ENCODE assay signal across 9 cellular contexts in genomic region chr11:839875-840617, GRCh38.
DNase-seq lines count a peak whose midpoint lies in the region; ATAC-seq and TF ChIP-seq lines count a peak whose summit lies in the region.
"Had no signal": no experiment of that assay in that cellular context is flagged by ENCODE, and none has a peak within 500 bp of the region (broad histone marks: within the 10 kb centered on the region; RNA-seq: fewer than 3 reads in every experiment).

No MANE protein-coding gene starts in this region.

- no peaks in the 10 kb centered on the region for H3F3A ChIP-seq in SU-DHL-6 (ENCODE audit: insufficient read depth)

- ATAC-seq in stimulated activated naive CD8-positive, alpha-beta T cell treated with anti-CD3 and anti-CD28 coated beads, Interleukin-15, amount 100 ng/mL, for 72 hours: no peak
- ATAC-seq in GM18870 (IDR thresholded peaks at IDR 0.05; ENCODE audit: unreplicated experiment): no peak

- H3K9me2 ChIP-seq in SU-DHL-6 (replicated peaks; ENCODE audit: insufficient read depth, low read length): no peaks in the 10 kb centered on the region

- H3K9ac ChIP-seq in SU-DHL-6 (ENCODE audit: low read length): peak overlapping the region; percentile 79; the same call in 1 of the 2 replicates

- H3K4me3 ChIP-seq in SU-DHL-6 (ENCODE audit: insufficient read depth, low read length, poor library complexity, severe bottlenecking): no peak overlapping the region

- H4K20me1 ChIP-seq in SU-DHL-6 (ENCODE audit: low read depth, low read length): peaks cover 6% of the 10 kb centered on the region; the same call in 1 of the 2 replicates

- peaks cover 19% of the 10 kb centered on the region for H3K79me2 ChIP-seq in SU-DHL-6 (ENCODE audit: insufficient read depth, low read length)

- H3K9me3 Mint-ChIP-seq in stimulated activated naive CD8-positive, alpha-beta T cell treated with anti-CD3 and anti-CD28 coated beads, Interleukin-15, Interleukin-2, amounts not matched to agents 100 ng/mL and 50 ng/mL, for 24 hours: no peaks in the 10 kb centered on the region
- H3K9me3 Mint-ChIP-seq in stimulated activated naive CD8-positive, alpha-beta T cell treated with anti-CD3 and anti-CD28 coated beads, Interleukin-15, amount 100 ng/mL, for 72 hours: no peaks in the 10 kb centered on the region

- H3K27me3 Mint-ChIP-seq in stimulated activated naive CD8-positive, alpha-beta T cell treated with anti-CD3 and anti-CD28 coated beads, Interleukin-15, Interleukin-2, amounts not matched to agents 100 ng/mL and 50 ng/mL, for 24 hours: no peaks in the 10 kb centered on the region
- no peaks in the 10 kb centered on the region for H3K27me3 Mint-ChIP-seq in stimulated activated naive CD8-positive, alpha-beta T cell treated with anti-CD3 and anti-CD28 coated beads, Interleukin-15, amount 100 ng/mL, for 72 hours

- no peaks in the 10 kb centered on the region for H3K9me3 ChIP-seq in SU-DHL-6 (ENCODE audit: insufficient read depth, low read length)

- H3K4me3 Mint-ChIP-seq in stimulated activated naive CD8-positive, alpha-beta T cell treated with anti-CD3 and anti-CD28 coated beads, Interleukin-15, Interleukin-2, amounts not matched to agents 100 ng/mL and 50 ng/mL, for 24 hours: peak overlapping the region; percentile 88
- H3K4me3 Mint-ChIP-seq in stimulated activated naive CD8-positive, alpha-beta T cell treated with anti-CD3 and anti-CD28 coated beads, Interleukin-15, amount 100 ng/mL, for 72 hours: peak overlapping the region in 1 of 2 donors; percentile 88

- no peaks in the 10 kb centered on the region for H3K27me3 ChIP-seq in SU-DHL-6 (ENCODE audit: low read length)

- H3K27ac Mint-ChIP-seq in stimulated activated naive CD8-positive, alpha-beta T cell treated with anti-CD3 and anti-CD28 coated beads, Interleukin-15, Interleukin-2, amounts not matched to agents 100 ng/mL and 50 ng/mL, for 24 hours: no peak overlapping the region
- H3K27ac Mint-ChIP-seq in stimulated activated naive CD8-positive, alpha-beta T cell treated with anti-CD3 and anti-CD28 coated beads, Interleukin-15, amount 100 ng/mL, for 72 hours: peak overlapping the region in 1 of 2 donors; percentile 83

- peaks cover 33% of the 10 kb centered on the region for H3K4me1 Mint-ChIP-seq in stimulated activated naive CD8-positive, alpha-beta T cell treated with anti-CD3 and anti-CD28 coated beads, Interleukin-15, Interleukin-2, amounts not matched to agents 100 ng/mL and 50 ng/mL, for 24 hours (ENCODE audit: low read depth)
- peaks cover 70% of the 10 kb centered on the region for H3K4me1 Mint-ChIP-seq in stimulated activated naive CD8-positive, alpha-beta T cell treated with anti-CD3 and anti-CD28 coated beads, Interleukin-15, amount 100 ng/mL, for 72 hours

- H3K36me3 Mint-ChIP-seq in stimulated activated naive CD8-positive, alpha-beta T cell treated with anti-CD3 and anti-CD28 coated beads, Interleukin-15, Interleukin-2, amounts not matched to agents 100 ng/mL and 50 ng/mL, for 24 hours (ENCODE audit: low read depth): peaks cover 14% of the 10 kb centered on the region

- no peaks in the 10 kb centered on the region for H3K36me3 ChIP-seq in SU-DHL-6 (ENCODE audit: low read length)

- H2AFZ ChIP-seq in SU-DHL-6 (ENCODE audit: low read depth, low read length, severe bottlenecking): no peak overlapping the region

- DNase-seq in stimulated activated naive CD8-positive, alpha-beta T cell treated with anti-CD3 and anti-CD28 coated beads, Interleukin-15, amount 100 ng/mL, for 72 hours: no peak
- DNase-seq in fibroblast of gingiva (ENCODE audit: low read depth) (peak; percentile 46), NK-92 (lab: John Stamatoyannopoulos, UW; ENCODE audit: unreplicated experiment) (no peak), NCI-H2107 (lab: John Stamatoyannopoulos, UW) (no peak)
- no peak for DNase-seq in activated CD4-positive, alpha-beta T cell treated with anti-CD3 and anti-CD28 coated beads for 48 hours
- DNase-seq: NCI-H446 had no signal

- no peak overlapping the region for H3K27ac ChIP-seq in SU-DHL-6 (ENCODE audit: low read depth, low read length)

- no peak for TF ChIP-seq CTCF in SU-DHL-6 (IDR thresholded peaks at IDR 0.05; ENCODE audit: insufficient read depth, low read length, poor library complexity, severe bottlenecking)

- H3K4me2 ChIP-seq in SU-DHL-6 (ENCODE audit: low read depth, low read length, poor library complexity, severe bottlenecking): no peak overlapping the region
